ENCODE assay signal across 18 cellular contexts in genomic region chr2:121442889-121443288, GRCh38.
DNase-seq lines count a peak whose midpoint lies in the region; ATAC-seq, FAIRE-seq and TF ChIP-seq lines count a peak whose summit lies in the region.
"Had no signal": no experiment of that assay in that cellular context is flagged by ENCODE, and none has a peak within 500 bp of the region (broad histone marks: within the 10 kb centered on the region; RNA-seq: fewer than 3 reads in every experiment).

No MANE protein-coding gene starts in this region.

- H3K27ac ChIP-seq in GM12878 (ENCODE audit: control insufficient read depth, insufficient read depth) (no peak overlapping the region), sigmoid colon (no peak overlapping the region), A673 (ENCODE audit: low read depth, low read length, poor library complexity, severe bottlenecking) (no peak overlapping the region)
- H3K27ac ChIP-seq: A549 had no signal

- no peak for TF ChIP-seq EP300 in GM12878 (IDR thresholded peaks at IDR 0.05; ENCODE audit: borderline replicate concordance in 1 of 2, control insufficient read depth in 1 of 2, low read depth in 2 of 2, low read length in 2 of 2)
- TF ChIP-seq EP300 in sigmoid colon (IDR thresholded peaks at IDR 0.05) = no peak

- FAIRE-seq in GM12878 (lab: Jason Lieb, UNC) = no peak
- FAIRE-seq: A549, G401.6 had no signal

- DNase-seq in GM12878 (ENCODE audit: low read depth, low spot score) = no peak
- DNase-seq in globus pallidus (ENCODE audit: low spot score) = peak; percentile 24
- no peak for DNase-seq in mesothelial cell of epicardium (ENCODE audit: low spot score in 2 of 2, unreplicated experiment in 2 of 2)
- DNase-seq in sigmoid colon = no peak
- no peak for DNase-seq in activated CD4-positive, alpha-beta memory T cell treated with anti-CD3 and anti-CD28 coated beads for 36 hours
- DNase-seq in A673 (ENCODE audit: low spot score) = no peak
- DNase-seq: 8988T; C1 segment of cervical spinal cord; Calu3; CD4-positive, alpha-beta memory T cell; COR-L47; DMS53; DND-41; H9 had no signal

- 100% methylated on average over 3 of the region's 3 CpGs for WGBS in GM12878 (ENCODE audit: insufficient coverage, insufficient replicate concordance, low lambda C conversion rate, missing lambda C conversion rate)
- 91 to 92% methylated on average over 3 of the region's 3 CpGs for WGBS in sigmoid colon, 2 donors

- TF ChIP-seq POLR2A in GM12878 (IDR thresholded peaks at IDR 0.05; ENCODE audit: low read depth, low read length) (no peak), sigmoid colon (IDR thresholded peaks at IDR 0.05) (no peak)

- H3K79me2 ChIP-seq in GM12878 (ENCODE audit: control insufficient read depth, insufficient read depth, low read length) = no peaks in the 10 kb centered on the region

- peaks cover 52% of the 10 kb centered on the region for H3K36me3 Mint-ChIP-seq in mesothelial cell of epicardium
- peaks cover 65% of the 10 kb centered on the region for H3K36me3 Mint-ChIP-seq in activated CD4-positive, alpha-beta memory T cell treated with anti-CD3 and anti-CD28 coated beads for 36 hours

- no peak for TF ChIP-seq CTCF in GM12878 (IDR thresholded peaks at IDR 0.05 in 2 of 3, conservative IDR thresholded peaks at IDR 0.05 in 1 of 3; ENCODE audit: control insufficient read depth in 2 of 3, extremely low read depth in 1 of 3, insufficient read depth in 1 of 3, low read depth in 3 of 3, low read length in 3 of 3)
- TF ChIP-seq CTCF in mesothelial cell of epicardium (IDR thresholded peaks at IDR 0.05; ENCODE audit: unreplicated experiment) = no peak
- TF ChIP-seq CTCF in sigmoid colon (IDR thresholded peaks at IDR 0.05) = no peak
- no peak for TF ChIP-seq CTCF in A673 (conservative IDR thresholded peaks at IDR 0.05; ENCODE audit: low read depth, low read length)

- no peak for TF ChIP-seq RAD21 in GM12878 (IDR thresholded peaks at IDR 0.05; ENCODE audit: insufficient read depth, low read depth, low read length)

- in situ Hi-C loops in GM12878 (cut with MboI) = no loop called here

- H3K4me1 ChIP-seq in GM12878 (ENCODE audit: control insufficient read depth, insufficient read depth, low read length) (no peaks in the 10 kb centered on the region), sigmoid colon (no peaks in the 10 kb centered on the region), A673 (ENCODE audit: insufficient read depth, low read length, poor library complexity, severe bottlenecking) (no peaks in the 10 kb centered on the region)
- H3K4me1 ChIP-seq: A549 had no signal

- peak overlapping the region; percentile 47 for H3K27ac Mint-ChIP-seq in mesothelial cell of epicardium
- no peak overlapping the region for H3K27ac Mint-ChIP-seq in activated CD4-positive, alpha-beta memory T cell treated with anti-CD3 and anti-CD28 coated beads for 36 hours
- H3K27ac Mint-ChIP-seq: CD4-positive, alpha-beta memory T cell; GM23338 had no signal

- no peaks in the 10 kb centered on the region for H3K27me3 Mint-ChIP-seq in mesothelial cell of epicardium (ENCODE audit: low read depth)
- H3K27me3 Mint-ChIP-seq in activated CD4-positive, alpha-beta memory T cell treated with anti-CD3 and anti-CD28 coated beads for 36 hours = no peaks in the 10 kb centered on the region
- H3K27me3 Mint-ChIP-seq: CD4-positive, alpha-beta memory T cell had no signal

- POLR2A ChIA-PET in GM12878 (lab: Charles Lee) = interaction anchor here (0.7 to 1.8 kb wide), 2 partner anchors 8 to 265 kb away, joined by 3 to 4 read pairs; no protein-coding TSS in a partner anchor
- POLR2A ChIA-PET in activated CD4-positive, alpha-beta memory T cell treated with anti-CD3 and anti-CD28 coated beads for 36 hours (lab: Charles Lee) = no interaction called here
- POLR2A ChIA-PET in A673 (lab: Charles Lee; ENCODE audit: low non-redundant PET) = no interaction called here

- no peaks in the 10 kb centered on the region for H3K27me3 ChIP-seq in GM12878 (replicated peaks in 1 of 2; ENCODE audit: control insufficient read depth in 2 of 2, insufficient read depth in 2 of 2, low read length in 1 of 2)
- no peaks in the 10 kb centered on the region for H3K27me3 ChIP-seq in sigmoid colon
- H3K27me3 ChIP-seq in A673 (replicated peaks; ENCODE audit: insufficient read depth, low read depth, low read length, poor library complexity) = no peaks in the 10 kb centered on the region

- H3K4me3 ChIP-seq in GM12878 = no peak overlapping the region
- no peak overlapping the region for H3K4me3 ChIP-seq in sigmoid colon
- no peak overlapping the region for H3K4me3 ChIP-seq in A673 (ENCODE audit: low read depth, low read length, poor library complexity, severe bottlenecking)
- H3K4me3 ChIP-seq: A549, GM23338 had no signal

- no peaks in the 10 kb centered on the region for H4K20me1 ChIP-seq in GM12878 (ENCODE audit: control insufficient read depth, insufficient read depth)

- H3K4me3 Mint-ChIP-seq in mesothelial cell of epicardium = no peak overlapping the region
- H3K4me3 Mint-ChIP-seq in activated CD4-positive, alpha-beta memory T cell treated with anti-CD3 and anti-CD28 coated beads for 36 hours = no peak overlapping the region
- H3K4me3 Mint-ChIP-seq: CD4-positive, alpha-beta memory T cell; GM23338; H9 had no signal

- ATAC-seq in GM12878 = no peak
- ATAC-seq: A549, GM23338, HCT116 had no signal

- H3K4me2 ChIP-seq in GM12878 (ENCODE audit: control insufficient read depth, insufficient read depth) = no peak overlapping the region
- H3K4me2 ChIP-seq: A549, GM23338 had no signal

- no peak overlapping the region for H3K9ac ChIP-seq in GM12878 (ENCODE audit: control insufficient read depth, insufficient read depth, low read length)

- intact Hi-C loops in GM12878 (cut with micrococcal nuclease; ENCODE audit: unreplicated experiment) (no loop called here), sigmoid colon (cut with DNase I) (no loop called here), A673 (cut with micrococcal nuclease; ENCODE audit: unreplicated experiment) (no loop called here)
- intact Hi-C loops in activated CD4-positive, alpha-beta memory T cell treated with anti-CD3 and anti-CD28 coated beads for 36 hours (cut with micrococcal nuclease) = no loop called here

- SMC1A ChIA-PET in GM12878 (lab: Charles Lee; ENCODE audit: uncharacterized antibody, unreplicated experiment) = interaction anchor here (0.6 to 1.3 kb wide), 4 partner anchors 87 to 728 kb away, joined by 3 to 5 read pairs (median 4); no protein-coding TSS in a partner anchor

- H3K9me3 Mint-ChIP-seq in mesothelial cell of epicardium = no peaks in the 10 kb centered on the region
- H3K9me3 Mint-ChIP-seq in activated CD4-positive, alpha-beta memory T cell treated with anti-CD3 and anti-CD28 coated beads for 36 hours = no peaks in the 10 kb centered on the region
- H3K9me3 Mint-ChIP-seq: CD4-positive, alpha-beta memory T cell; GM23338; H9 had no signal

- H3K4me1 Mint-ChIP-seq in mesothelial cell of epicardium = no peaks in the 10 kb centered on the region
- no peaks in the 10 kb centered on the region for H3K4me1 Mint-ChIP-seq in activated CD4-positive, alpha-beta memory T cell treated with anti-CD3 and anti-CD28 coated beads for 36 hours (ENCODE audit: low read depth)
- H3K4me1 Mint-ChIP-seq: GM23338, H9 had no signal

- H3K9me3 ChIP-seq in GM12878 (replicated peaks; ENCODE audit: control insufficient read depth, insufficient read depth, low read length) = no peaks in the 10 kb centered on the region; the same call in 2 of the 3 replicates
- no peaks in the 10 kb centered on the region for H3K9me3 ChIP-seq in sigmoid colon
- H3K9me3 ChIP-seq in A673 (ENCODE audit: low read depth, low read length, poor library complexity, severe bottlenecking) = no peaks in the 10 kb centered on the region
- H3K9me3 ChIP-seq: A549 had no signal

- CTCF ChIA-PET in GM12878 (lab: Yijun Ruan, JAX) = interaction anchor here (0.7 to 1.0 kb wide), 2 partner anchors 12 to 431 kb away, joined by 3 read pairs; no protein-coding TSS in a partner anchor
- CTCF ChIA-PET in activated CD4-positive, alpha-beta memory T cell treated with anti-CD3 and anti-CD28 coated beads for 36 hours (lab: Charles Lee) = interaction anchor here (0.9 kb wide), 1 partner anchor 41 kb away, joined by 4 read pairs; no protein-coding TSS in a partner anchor
- CTCF ChIA-PET in A673 (lab: Charles Lee) = interaction anchor here (0.5 kb wide), 1 partner anchor 708 kb away, joined by 3 read pairs; no protein-coding TSS in a partner anchor

- RAD21 ChIA-PET in GM12878 (lab: Charles Lee; ENCODE audit: unreplicated experiment) = no interaction called here

- H2AFZ ChIP-seq in GM12878 (ENCODE audit: control insufficient read depth, low read depth, low read length) = no peak overlapping the region
- H2AFZ ChIP-seq: GM23338 had no signal

- H3K36me3 ChIP-seq in GM12878 (ENCODE audit: control insufficient read depth in 2 of 2, insufficient read depth in 2 of 2, low read length in 1 of 2) (peaks cover 14 to 42% of the 10 kb centered on the region in 2 experiments), sigmoid colon (peaks cover 14 to 74% (median 28%) of the 10 kb centered on the region in 4 donors), A673 (ENCODE audit: insufficient read depth, low read length, poor library complexity, severe bottlenecking) (peaks cover 51% of the 10 kb centered on the region)

- BruUV-seq in GM12878 (replicated peaks; lab: Mats Ljungman, UMichigan) = TSS peak; percentile 0
- no TSS peak for BruUV-seq in A673 (replicated peaks; lab: Mats Ljungman, UMichigan)

TF ChIP-seq in GM12878, 131 proteins besides CTCF, POLR2A, EP300 and RAD21 (continues in another document):
- TF ChIP-seq MYC (IDR thresholded peaks at IDR 0.05; ENCODE audit: insufficient read depth, insufficient read length, insufficient replicate concordance, low read length, severe bottlenecking) (no peak), BHLHE40 (IDR thresholded peaks at IDR 0.05; ENCODE audit: borderline replicate concordance in 1 of 2, low read depth in 2 of 2, low read length in 1 of 2) (no peak), SIX5 (IDR thresholded peaks at IDR 0.05; ENCODE audit: low read depth, low read length, severe bottlenecking) (no peak), BMI1 (IDR thresholded peaks at IDR 0.05; ENCODE audit: borderline replicate concordance) (no peak), PAX5 (IDR thresholded peaks at IDR 0.05; ENCODE audit: borderline replicate concordance, low read depth, low read length) (no peak), BCL11A (IDR thresholded peaks at IDR 0.05; ENCODE audit: low read depth, low read length) (no peak), ASH2L (IDR thresholded peaks at IDR 0.05; ENCODE audit: borderline replicate concordance, low read depth) (no peak), KAT2A (conservative IDR thresholded peaks at IDR 0.05; ENCODE audit: control insufficient read depth, low read depth, low read length) (no peak), RBBP5 (conservative IDR thresholded peaks at IDR 0.05) (no peak), SREBF1 (IDR thresholded peaks at IDR 0.05; ENCODE audit: low read length) (no peak)
